2 cellular contexts compared by ENCODE assay signal in genomic region chr19:53608381-53608780, GRCh38.
TF ChIP-seq lines count a peak whose summit lies in the region.

No MANE protein-coding gene starts in this region.

TF ChIP-seq in GM23338, 12 proteins besides CTCF, POLR2A, EP300 and RAD21:
- TF ChIP-seq, protein P1, sequence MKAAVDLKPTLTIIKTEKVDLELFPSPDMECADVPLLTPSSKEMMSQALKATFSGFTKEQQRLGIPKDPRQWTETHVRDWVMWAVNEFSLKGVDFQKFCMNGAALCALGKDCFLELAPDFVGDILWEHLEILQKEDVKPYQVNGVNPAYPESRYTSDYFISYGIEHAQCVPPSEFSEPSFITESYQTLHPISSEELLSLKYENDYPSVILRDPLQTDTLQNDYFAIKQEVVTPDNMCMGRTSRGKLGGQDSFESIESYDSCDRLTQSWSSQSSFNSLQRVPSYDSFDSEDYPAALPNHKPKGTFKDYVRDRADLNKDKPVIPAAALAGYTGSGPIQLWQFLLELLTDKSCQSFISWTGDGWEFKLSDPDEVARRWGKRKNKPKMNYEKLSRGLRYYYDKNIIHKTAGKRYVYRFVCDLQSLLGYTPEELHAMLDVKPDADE (IDR thresholded peaks at IDR 0.05), result no peak

TF ChIP-seq in H1, 55 proteins besides CTCF, POLR2A, EP300 and RAD21 (continued from another document):
- TF ChIP-seq, protein P2, sequence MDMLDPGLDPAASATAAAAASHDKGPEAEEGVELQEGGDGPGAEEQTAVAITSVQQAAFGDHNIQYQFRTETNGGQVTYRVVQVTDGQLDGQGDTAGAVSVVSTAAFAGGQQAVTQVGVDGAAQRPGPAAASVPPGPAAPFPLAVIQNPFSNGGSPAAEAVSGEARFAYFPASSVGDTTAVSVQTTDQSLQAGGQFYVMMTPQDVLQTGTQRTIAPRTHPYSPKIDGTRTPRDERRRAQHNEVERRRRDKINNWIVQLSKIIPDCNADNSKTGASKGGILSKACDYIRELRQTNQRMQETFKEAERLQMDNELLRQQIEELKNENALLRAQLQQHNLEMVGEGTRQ (IDR thresholded peaks at IDR 0.05; ENCODE audit: low read length), result no peak
- TF ChIP-seq ATF3 (IDR thresholded peaks at IDR 0.05; ENCODE audit: insufficient read depth, low read depth, low read length) (no peak), PHF8 (conservative IDR thresholded peaks at IDR 0.05; ENCODE audit: low read depth, low read length) (no peak), ZNF274 (IDR thresholded peaks at IDR 0.05; ENCODE audit: borderline replicate concordance, extremely low read depth, low read length) (no peak)
TF ChIP-seq in H1: peak in this region for 0.
